23 cellular contexts compared by ENCODE assay signal in genomic region chr21:21137986-21138385, GRCh38.
DNase-seq lines count a peak whose midpoint lies in the region; ATAC-seq, FAIRE-seq and TF ChIP-seq lines count a peak whose summit lies in the region.
"Had no signal": no experiment of that assay in that cellular context is flagged by ENCODE, and none has a peak within 500 bp of the region (broad histone marks: within the 10 kb centered on the region; RNA-seq: fewer than 3 reads in every experiment).

No MANE protein-coding gene starts in this region.

- DNase-seq in EH (ENCODE audit: low read depth) (peak; percentile 18), OCI-M1 (lab: John Stamatoyannopoulos, UW) (peak; percentile 28), choroid plexus epithelial cell (ENCODE audit: low read depth) (peak; percentile 74), myocyte (ENCODE audit: low read depth) (peak; percentile 16), AG08395 (ENCODE audit: low spot score) (no peak), pancreas (no peak)
- DNase-seq in stimulated activated CD4-positive, alpha-beta T cell treated with anti-CD3 and anti-CD28 coated beads, Interleukin-2, amount 100 ng/mL, for 24 hours = no peak
- DNase-seq: activated CD4-positive, alpha-beta memory T cell treated with anti-CD3 and anti-CD28 coated beads, Interleukin-2, amount 10 ng/mL, durations not matched to agents 7 days and 5 days; activated naive CD4-positive, alpha-beta T cell treated with anti-CD3 and anti-CD28 coated beads, Interleukin-2, amount 10 ng/mL, durations not matched to agents 7 days and 5 days; activated T-cell treated with anti-CD3 and anti-CD28 coated beads, Interleukin-2, amount 50 U/mL, for 4 hours; effector CD8-positive, alpha-beta T cell; erythroblast; H7; kidney glomerular epithelial cell; MM.1S; naive B cell; NCI-H1436; NCI-H526 treated with DMSO at 0.1 percent for 48 hours; stomach; transverse colon had no signal

- no peaks in the 10 kb centered on the region for H3K9me3 Mint-ChIP-seq in stimulated activated memory B cell treated with anti-CD40 and anti-IgM and Interleukin-4, amounts not matched to agents 10 μg/mL and 1 μg/mL and 100 μg/mL, for 72 hours
- H3K9me3 Mint-ChIP-seq: activated CD4-positive, alpha-beta memory T cell treated with anti-CD3 and anti-CD28 coated beads, Interleukin-2, amount 10 ng/mL, durations not matched to agents 7 days and 5 days; activated T-cell treated with anti-CD3 and anti-CD28 coated beads, Interleukin-2, amount 50 U/mL, for 4 hours had no signal

- no peaks in the 10 kb centered on the region for H3K9me3 ChIP-seq in pancreas
- H3K9me3 ChIP-seq: ascending aorta; BLaER1 treated with 17β-estradiol and CSF1 and Interleukin-3, amounts not matched to agents 10 nM and 100 nM; stomach; transverse colon had no signal

- no peak overlapping the region for H3K4me3 ChIP-seq in choroid plexus epithelial cell (ENCODE audit: low read depth, low read length)
- no peak overlapping the region for H3K4me3 ChIP-seq in pancreas
- H3K4me3 ChIP-seq: ascending aorta; BLaER1 treated with 17β-estradiol and CSF1 and Interleukin-3, amounts not matched to agents 10 nM and 100 nM; stomach; transverse colon had no signal

- no peaks in the 10 kb centered on the region for H3K27me3 Mint-ChIP-seq in stimulated activated memory B cell treated with anti-CD40 and anti-IgM and Interleukin-4, amounts not matched to agents 10 μg/mL and 1 μg/mL and 100 μg/mL, for 72 hours
- H3K27me3 Mint-ChIP-seq: activated CD4-positive, alpha-beta memory T cell treated with anti-CD3 and anti-CD28 coated beads, Interleukin-2, amount 10 ng/mL, durations not matched to agents 7 days and 5 days; activated naive CD4-positive, alpha-beta T cell treated with anti-CD3 and anti-CD28 coated beads, Interleukin-2, amount 10 ng/mL, durations not matched to agents 7 days and 5 days; naive B cell had no signal

- intact Hi-C loops in pancreas (cut with DNase I) = no loop called here

- H3K27me3 ChIP-seq in pancreas = no peaks in the 10 kb centered on the region
- H3K27me3 ChIP-seq: ascending aorta; BLaER1 treated with 17β-estradiol and CSF1 and Interleukin-3, amounts not matched to agents 10 nM and 100 nM; stomach; transverse colon had no signal

- 4 to 12% methylated on average over 2 of the region's 2 CpGs for WGBS in pancreas, 2 donors

- no peak for TF ChIP-seq CTCF in choroid plexus epithelial cell (conservative IDR thresholded peaks at IDR 0.05; ENCODE audit: low read depth, low read length)
- TF ChIP-seq CTCF in pancreas (IDR thresholded peaks at IDR 0.05) = no peak

- H3K36me3 ChIP-seq in pancreas = no peaks in the 10 kb centered on the region
- H3K36me3 ChIP-seq: ascending aorta; BLaER1 treated with 17β-estradiol and CSF1 and Interleukin-3, amounts not matched to agents 10 nM and 100 nM; stomach; transverse colon had no signal

- ATAC-seq in pancreas = no peak
- ATAC-seq in stimulated activated memory B cell treated with anti-CD40 and anti-IgM and Interleukin-4, amounts not matched to agents 10 μg/mL and 1 μg/mL and 100 μg/mL, for 72 hours = no peak
- ATAC-seq: activated T-cell treated with anti-CD3 and anti-CD28 coated beads, Interleukin-2, amount 50 U/mL, for 4 hours had no signal

- H3K27ac ChIP-seq in pancreas = no peak overlapping the region
- H3K27ac ChIP-seq: ascending aorta; BLaER1 treated with 17β-estradiol and CSF1 and Interleukin-3, amounts not matched to agents 10 nM and 100 nM; stomach; transverse colon had no signal

- no peaks in the 10 kb centered on the region for H3K4me1 ChIP-seq in pancreas
- H3K4me1 ChIP-seq: ascending aorta; BLaER1 treated with 17β-estradiol and CSF1 and Interleukin-3, amounts not matched to agents 10 nM and 100 nM; stomach; transverse colon had no signal

- no peaks in the 10 kb centered on the region for H3K36me3 Mint-ChIP-seq in stimulated activated memory B cell treated with anti-CD40 and anti-IgM and Interleukin-4, amounts not matched to agents 10 μg/mL and 1 μg/mL and 100 μg/mL, for 72 hours
- H3K36me3 Mint-ChIP-seq: activated naive CD4-positive, alpha-beta T cell treated with anti-CD3 and anti-CD28 coated beads, Interleukin-2, amount 10 ng/mL, durations not matched to agents 7 days and 5 days; naive B cell had no signal

- H3K27ac Mint-ChIP-seq in stimulated activated memory B cell treated with anti-CD40 and anti-IgM and Interleukin-4, amounts not matched to agents 10 μg/mL and 1 μg/mL and 100 μg/mL, for 72 hours = no peak overlapping the region
- H3K27ac Mint-ChIP-seq: activated CD4-positive, alpha-beta memory T cell treated with anti-CD3 and anti-CD28 coated beads, Interleukin-2, amount 10 ng/mL, durations not matched to agents 7 days and 5 days; activated naive CD4-positive, alpha-beta T cell treated with anti-CD3 and anti-CD28 coated beads, Interleukin-2, amount 10 ng/mL, durations not matched to agents 7 days and 5 days; naive B cell had no signal

- no peak overlapping the region for H3K4me3 Mint-ChIP-seq in stimulated activated memory B cell treated with anti-CD40 and anti-IgM and Interleukin-4, amounts not matched to agents 10 μg/mL and 1 μg/mL and 100 μg/mL, for 72 hours
- H3K4me3 Mint-ChIP-seq: activated CD4-positive, alpha-beta memory T cell treated with anti-CD3 and anti-CD28 coated beads, Interleukin-2, amount 10 ng/mL, durations not matched to agents 7 days and 5 days; activated naive CD4-positive, alpha-beta T cell treated with anti-CD3 and anti-CD28 coated beads, Interleukin-2, amount 10 ng/mL, durations not matched to agents 7 days and 5 days; activated T-cell treated with anti-CD3 and anti-CD28 coated beads, Interleukin-2, amount 50 U/mL, for 4 hours; naive B cell had no signal

- no peak for FAIRE-seq in pancreas (lab: Jason Lieb, UNC)

- no peaks in the 10 kb centered on the region for H3K4me1 Mint-ChIP-seq in stimulated activated memory B cell treated with anti-CD40 and anti-IgM and Interleukin-4, amounts not matched to agents 10 μg/mL and 1 μg/mL and 100 μg/mL, for 72 hours
- H3K4me1 Mint-ChIP-seq: activated CD4-positive, alpha-beta memory T cell treated with anti-CD3 and anti-CD28 coated beads, Interleukin-2, amount 10 ng/mL, durations not matched to agents 7 days and 5 days; activated naive CD4-positive, alpha-beta T cell treated with anti-CD3 and anti-CD28 coated beads, Interleukin-2, amount 10 ng/mL, durations not matched to agents 7 days and 5 days; naive B cell had no signal

Comparison
In these comparisons a context has a peak if more than half of its experiments do, and no peak if none do; other contexts are left out.
1. DNase-seq: peak in EH (single experiment), OCI-M1 (single experiment), choroid plexus epithelial cell (single experiment) and myocyte (single experiment); none in AG08395 (single experiment), stimulated activated CD4-positive, alpha-beta T cell treated with anti-CD3 and anti-CD28 coated beads, Interleukin-2, amount 100 ng/mL, for 24 hours (0 of 2) and pancreas (0 of 6).